8 cellular contexts compared by ENCODE assay signal in the genomic region with DNA sequence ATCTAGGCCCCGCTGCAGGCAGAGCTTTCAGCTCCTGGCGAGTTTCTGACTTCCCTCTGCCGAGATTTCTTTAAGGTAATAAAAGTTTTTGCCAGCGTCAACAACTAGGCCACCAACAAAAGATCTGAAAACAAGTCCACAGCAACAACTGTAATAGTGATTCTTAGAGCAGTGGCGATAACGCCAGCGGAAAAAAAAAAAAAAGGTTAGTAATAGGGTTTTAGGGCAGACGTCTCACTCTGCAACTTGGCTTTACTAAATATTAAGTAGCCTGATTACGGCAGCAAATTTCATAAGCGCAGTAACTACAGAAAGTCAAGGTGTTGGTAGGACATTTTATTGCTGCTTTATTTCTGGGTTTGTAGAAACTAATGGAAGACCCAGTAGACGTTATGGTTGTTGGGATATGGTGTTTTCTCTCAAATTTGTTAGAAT. TPM values are rescaled to one million over a fixed set of nuclear protein-coding genes. Genes with fewer than 3 reads are reported as not detected.
A peak's percentile ranks its signal among the peaks of the same experiment; 100 is the strongest.
DNase-seq lines count a peak whose midpoint lies in the region; ATAC-seq, FAIRE-seq and TF ChIP-seq lines count a peak whose summit lies in the region.

No MANE protein-coding gene starts in this region.

- H3K27ac ChIP-seq in SK-N-SH (ENCODE audit: low read depth in 2 of 2, low read length in 1 of 2) = peak overlapping the region; percentile 79 to 84; a peak in 3 of 4 replicates
- H3K27ac ChIP-seq in temporal lobe (ENCODE audit: low read depth, low read length) = peak overlapping the region; percentile 48

- H3K4me1 Mint-ChIP-seq in activated naive CD8-positive, alpha-beta T cell treated with anti-CD3 and anti-CD28 coated beads, Interleukin-2, amount 50 U/mL, for 24 hours = peaks cover 41% of the 10 kb centered on the region

- peak overlapping the region; percentile 78 for H3K9ac ChIP-seq in SK-N-SH

- CTCF ChIA-PET in SK-N-SH (lab: Yijun Ruan, JAX) = interaction anchor here (1.0 to 3.2 kb wide), 4 partner anchors 9 to 103 kb away, joined by 3 to 13 read pairs (median 5); partner anchors contain the start of gene SPAST

- no peak for FAIRE-seq in D721Med (lab: Jason Lieb, UNC)

- H3F3A ChIP-seq in SK-N-SH (replicated peaks; ENCODE audit: insufficient read depth) = peaks cover 5% of the 10 kb centered on the region

- no peaks in the 10 kb centered on the region for H4K20me1 ChIP-seq in SK-N-SH (ENCODE audit: insufficient read depth)

- H3K27me3 Mint-ChIP-seq in activated naive CD8-positive, alpha-beta T cell treated with anti-CD3 and anti-CD28 coated beads, Interleukin-2, amount 50 U/mL, for 24 hours = no peaks in the 10 kb centered on the region

- POLR2A ChIA-PET in SK-N-SH (lab: Yijun Ruan, JAX) = interaction anchor here (0.7 to 2.0 kb wide), 13 partner anchors 10 to 157 kb away, joined by 3 to 24 read pairs (median 4); partner anchors contain the start of genes DPY30, MEMO1, SPAST and YIPF4

- H3K9me3 Mint-ChIP-seq in activated naive CD8-positive, alpha-beta T cell treated with anti-CD3 and anti-CD28 coated beads, Interleukin-2, amount 50 U/mL, for 24 hours = no peaks in the 10 kb centered on the region

- TF ChIP-seq CTCF in SK-N-SH (IDR thresholded peaks at IDR 0.05) = no peak
- no peak for TF ChIP-seq CTCF in kidney epithelial cell (IDR thresholded peaks at IDR 0.05; ENCODE audit: insufficient read depth, low read length, poor library complexity, severe bottlenecking)
- no peak for TF ChIP-seq CTCF in D721Med (IDR thresholded peaks at IDR 0.05; ENCODE audit: insufficient read depth, missing control alignments)

- H3K36me3 ChIP-seq in SK-N-SH (replicated peaks in 1 of 2; ENCODE audit: control insufficient read depth in 1 of 2, insufficient read depth in 2 of 2, low read length in 1 of 2) (peaks cover 9% of the 10 kb centered on the region in 2 experiments), kidney epithelial cell (ENCODE audit: control insufficient read depth, insufficient read depth, low read length) (no peaks in the 10 kb centered on the region)

- H3K9me2 ChIP-seq in SK-N-SH = no peaks in the 10 kb centered on the region

- H3K4me2 ChIP-seq in SK-N-SH = peak overlapping the region; percentile 70

- ATAC-seq in SK-N-SH treated with all-trans-retinoic acid at 6 μM for 48 hours = no peak
- ATAC-seq in activated naive CD8-positive, alpha-beta T cell treated with anti-CD3 and anti-CD28 coated beads, Interleukin-2, amount 50 U/mL, for 24 hours = no peak

- H3K27me3 ChIP-seq in SK-N-SH (ENCODE audit: insufficient read depth) (no peaks in the 10 kb centered on the region), kidney epithelial cell (ENCODE audit: control insufficient read depth, insufficient read depth, low read length) (no peaks in the 10 kb centered on the region)

- 2% methylated on average over 11 of the region's 11 CpGs for WGBS in SK-N-SH (ENCODE audit: low lambda C conversion rate)

- no peak for TF ChIP-seq EP300 in SK-N-SH (IDR thresholded peaks at IDR 0.05; ENCODE audit: borderline replicate concordance in 1 of 2, low read depth in 1 of 2, low read length in 1 of 2)

- H3K27ac Mint-ChIP-seq in activated naive CD8-positive, alpha-beta T cell treated with anti-CD3 and anti-CD28 coated beads, Interleukin-2, amount 50 U/mL, for 24 hours = peak overlapping the region; percentile 98

- H3K4me3 Mint-ChIP-seq in activated naive CD8-positive, alpha-beta T cell treated with anti-CD3 and anti-CD28 coated beads, Interleukin-2, amount 50 U/mL, for 24 hours = peak overlapping the region; percentile 97

- no peak for TF ChIP-seq RAD21 in SK-N-SH (IDR thresholded peaks at IDR 0.05; ENCODE audit: low read length)

- H3K4me3 ChIP-seq in SK-N-SH (ENCODE audit: low read depth in 2 of 2, low read length in 1 of 2) (peak overlapping the region; percentile 62 to 93), kidney epithelial cell (ENCODE audit: low read depth, low read length) (peak overlapping the region; percentile 69)

- peaks cover 64% of the 10 kb centered on the region for H3K79me2 ChIP-seq in SK-N-SH (ENCODE audit: insufficient read depth)

- peaks cover 5 to 9% of the 10 kb centered on the region in 2 experiments; a peak in 2 of 4 replicates for H3K4me1 ChIP-seq in SK-N-SH (ENCODE audit: control insufficient read depth in 1 of 2, insufficient read depth in 2 of 2, low read depth in 1 of 2, low read length in 1 of 2)

- DNase-seq in SK-N-SH (no peak), kidney epithelial cell (ENCODE audit: low read depth) (no peak), COR-L47 (lab: John Stamatoyannopoulos, UW) (no peak), D721Med (ENCODE audit: insufficient read length, low spot score) (no peak)
- no peak for DNase-seq in activated naive CD8-positive, alpha-beta T cell treated with anti-CD3 and anti-CD28 coated beads, Interleukin-2, amount 50 U/mL, for 24 hours
- no peak for DNase-seq in activated CD4-positive, CD25-positive, alpha-beta regulatory T cell treated with anti-CD3 and anti-CD28 coated beads, Interleukin-2, amount 50 U/mL, for 72 hours

- peaks cover 14% of the 10 kb centered on the region for H3K36me3 Mint-ChIP-seq in activated naive CD8-positive, alpha-beta T cell treated with anti-CD3 and anti-CD28 coated beads, Interleukin-2, amount 50 U/mL, for 24 hours (ENCODE audit: low read depth)

- no peaks in the 10 kb centered on the region for H3K9me3 ChIP-seq in SK-N-SH

- H2AFZ ChIP-seq in SK-N-SH (ENCODE audit: low read depth) = peak overlapping the region; percentile 91

TF ChIP-seq in SK-N-SH, 30 proteins besides CTCF, POLR2A, EP300 and RAD21 (continues in another document):
- TF ChIP-seq NFIC (IDR thresholded peaks at IDR 0.05; ENCODE audit: borderline replicate concordance) (no peak), MXI1 (IDR thresholded peaks at IDR 0.05; ENCODE audit: low read depth, low read length) (no peak), TCF12 (IDR thresholded peaks at IDR 0.05) (no peak), SMC3 (IDR thresholded peaks at IDR 0.05; ENCODE audit: low read depth, low read length) (no peak), GATA2 (CRISPR knock-in tag; IDR thresholded peaks at IDR 0.05) (0 out of 2 replicates have a peak, but pooled peaks have one; percentile 17), ELF1 (IDR thresholded peaks at IDR 0.05) (no peak), RXRA (IDR thresholded peaks at IDR 0.05; ENCODE audit: borderline replicate concordance, low read depth) (no peak), MEF2A (IDR thresholded peaks at IDR 0.05; ENCODE audit: borderline replicate concordance, low read depth) (no peak), RFX5 (IDR thresholded peaks at IDR 0.05; ENCODE audit: low read length) (0 out of 2 replicates have a peak, but pooled peaks have one; percentile 3), EZH2phosphoT487 (IDR thresholded peaks at IDR 0.05; ENCODE audit: borderline replicate concordance, low read depth) (no peak), FOXJ3 (CRISPR knock-in tag; IDR thresholded peaks at IDR 0.05) (no peak)

TF ChIP-seq in SK-N-SH treated with all-trans-retinoic acid at 6 μM for 48 hours, 23 proteins besides CTCF, POLR2A, EP300 and RAD21 (continues in another document):
- TF ChIP-seq ZFP3 (CRISPR knock-in tag; IDR thresholded peaks at IDR 0.05) = no peak
- no peak for TF ChIP-seq ZC3H10 (CRISPR knock-in tag; IDR thresholded peaks at IDR 0.05)
- no peak for TF ChIP-seq TSHZ2 (CRISPR knock-in tag; IDR thresholded peaks at IDR 0.05)
- no peak for TF ChIP-seq TOX (CRISPR knock-in tag; IDR thresholded peaks at IDR 0.05; ENCODE audit: borderline replicate concordance)
- TF ChIP-seq BACH2 (CRISPR knock-in tag; IDR thresholded peaks at IDR 0.05; ENCODE audit: borderline replicate concordance) = no peak
- no peak for TF ChIP-seq ZNF565 (CRISPR knock-in tag; conservative IDR thresholded peaks at IDR 0.05; ENCODE audit: low read depth)
- TF ChIP-seq, protein P1, sequence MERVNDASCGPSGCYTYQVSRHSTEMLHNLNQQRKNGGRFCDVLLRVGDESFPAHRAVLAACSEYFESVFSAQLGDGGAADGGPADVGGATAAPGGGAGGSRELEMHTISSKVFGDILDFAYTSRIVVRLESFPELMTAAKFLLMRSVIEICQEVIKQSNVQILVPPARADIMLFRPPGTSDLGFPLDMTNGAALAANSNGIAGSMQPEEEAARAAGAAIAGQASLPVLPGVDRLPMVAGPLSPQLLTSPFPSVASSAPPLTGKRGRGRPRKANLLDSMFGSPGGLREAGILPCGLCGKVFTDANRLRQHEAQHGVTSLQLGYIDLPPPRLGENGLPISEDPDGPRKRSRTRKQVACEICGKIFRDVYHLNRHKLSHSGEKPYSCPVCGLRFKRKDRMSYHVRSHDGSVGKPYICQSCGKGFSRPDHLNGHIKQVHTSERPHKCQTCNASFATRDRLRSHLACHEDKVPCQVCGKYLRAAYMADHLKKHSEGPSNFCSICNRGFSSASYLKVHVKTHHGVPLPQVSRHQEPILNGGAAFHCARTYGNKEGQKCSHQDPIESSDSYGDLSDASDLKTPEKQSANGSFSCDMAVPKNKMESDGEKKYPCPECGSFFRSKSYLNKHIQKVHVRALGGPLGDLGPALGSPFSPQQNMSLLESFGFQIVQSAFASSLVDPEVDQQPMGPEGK (CRISPR knock-in tag; IDR thresholded peaks at IDR 0.05; ENCODE audit: borderline replicate concordance) = no peak

RNA-seq across cellular contexts. Expression of gene SLC30A6, which starts 0.5 kb away (rescaled TPM):
- polyA plus RNA-seq in SK-N-SH (2012; rRNA removed) = 13.7 and 20.5 TPM in 2 replicates
- polyA plus RNA-seq in SK-N-SH (2012; cell fraction: cytosol; rRNA removed) = 21.8 and 23.9 TPM in 2 replicates
- 8.7 and 18.3 TPM in 2 replicates for polyA plus RNA-seq in SK-N-SH (2012; cell fraction: nucleus; rRNA removed)
- 18.0 and 19.4 TPM in 2 replicates for total RNA-seq in kidney epithelial cell
- 18.2 TPM for total RNA-seq in temporal lobe
